ENCODE assay signal across 1 cellular context in the genomic region with DNA sequence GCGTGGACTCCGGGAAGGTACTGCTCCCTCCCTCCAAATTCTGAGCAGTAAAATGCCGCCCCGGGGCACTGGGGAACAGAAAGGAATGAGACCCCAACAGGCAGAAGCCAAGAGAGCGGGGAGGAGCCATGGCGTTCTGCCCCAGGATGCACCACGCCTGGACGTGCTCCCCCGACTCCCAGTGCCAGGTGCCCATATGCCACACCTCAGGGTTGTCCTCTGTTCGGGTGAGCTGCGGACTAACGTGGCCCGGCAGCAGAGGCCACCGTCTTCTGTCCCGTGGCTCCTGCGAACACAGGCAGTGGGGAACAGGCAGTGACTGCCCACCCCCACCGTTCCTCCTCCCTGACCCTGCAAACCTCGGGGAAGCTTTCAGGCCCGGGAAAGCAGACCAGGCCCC.
TF ChIP-seq lines count a peak whose summit lies in the region.

No MANE protein-coding gene starts in this region.

TF ChIP-seq in endothelial cell of umbilical vein, 7 proteins besides CTCF, POLR2A, EP300 and RAD21:
- no peak for TF ChIP-seq JUN (IDR thresholded peaks at IDR 0.05; ENCODE audit: borderline replicate concordance, insufficient read depth, insufficient read length, low read depth)
- no peak for TF ChIP-seq MYC (IDR thresholded peaks at IDR 0.05; ENCODE audit: low read depth, low read length)
- TF ChIP-seq EZH2 (IDR thresholded peaks at IDR 0.05; ENCODE audit: borderline replicate concordance, low read depth, low read length, severe bottlenecking): no peak
- TF ChIP-seq FOS (IDR thresholded peaks at IDR 0.05; ENCODE audit: borderline replicate concordance, insufficient read depth, low read length): no peak
- no peak for TF ChIP-seq GATA2 (IDR thresholded peaks at IDR 0.05; ENCODE audit: insufficient read depth, insufficient read length, low read depth, low read length)
